Comparison of ENCODE assay signal across 8 cellular contexts in genomic region chr1:151612506-151613274, GRCh38. TPM values are rescaled to one million over a fixed set of nuclear protein-coding genes. Genes with fewer than 3 reads are reported as not detected.
DNase-seq lines count a peak whose midpoint lies in the region; ATAC-seq and TF ChIP-seq lines count a peak whose summit lies in the region.

No MANE protein-coding gene starts in this region.

- peak overlapping the region; percentile 87 for H3K27ac ChIP-seq in cingulate gyrus (ENCODE audit: low read depth, low read length)

- peak; percentile 12 for ATAC-seq in HG03064 (IDR thresholded peaks at IDR 0.05; ENCODE audit: low read depth, unreplicated experiment)
- ATAC-seq in stimulated activated memory B cell treated with anti-CD40 and anti-IgM and Interleukin-4, amounts not matched to agents 10 μg/mL and 1 μg/mL and 100 μg/mL, for 72 hours: peak; percentile 32

- no peak for TF ChIP-seq POLR2A in lower leg skin (IDR thresholded peaks at IDR 0.05)

- intact Hi-C loops in lower leg skin (cut with DNase I; ENCODE audit: low total_unique reads): no loop called here

- peak overlapping the region; percentile 94 for H3K4me3 Mint-ChIP-seq in stimulated activated memory B cell treated with anti-CD40 and anti-IgM and Interleukin-4, amounts not matched to agents 10 μg/mL and 1 μg/mL and 100 μg/mL, for 72 hours

- peaks cover 35% of the 10 kb centered on the region for H3K4me1 Mint-ChIP-seq in stimulated activated memory B cell treated with anti-CD40 and anti-IgM and Interleukin-4, amounts not matched to agents 10 μg/mL and 1 μg/mL and 100 μg/mL, for 72 hours

- no peak for TF ChIP-seq CTCF in lower leg skin (IDR thresholded peaks at IDR 0.05)

- H3K36me3 Mint-ChIP-seq in stimulated activated memory B cell treated with anti-CD40 and anti-IgM and Interleukin-4, amounts not matched to agents 10 μg/mL and 1 μg/mL and 100 μg/mL, for 72 hours: peaks cover 6% of the 10 kb centered on the region

- peaks cover 11% of the 10 kb centered on the region for H3K27me3 Mint-ChIP-seq in stimulated activated memory B cell treated with anti-CD40 and anti-IgM and Interleukin-4, amounts not matched to agents 10 μg/mL and 1 μg/mL and 100 μg/mL, for 72 hours

- 2% methylated on average over 36 to 37 of the region's 44 CpGs for WGBS in lower leg skin, 2 donors

- peak overlapping the region; percentile 86 for H3K27ac Mint-ChIP-seq in stimulated activated memory B cell treated with anti-CD40 and anti-IgM and Interleukin-4, amounts not matched to agents 10 μg/mL and 1 μg/mL and 100 μg/mL, for 72 hours

- DNase-seq in NCI-H1436 (lab: John Stamatoyannopoulos, UW): peak; percentile 9
- no peak for DNase-seq in NCI-H1436 treated with DMSO at 0.1 percent for 48 hours (lab: John Stamatoyannopoulos, UW)
- DNase-seq in T follicular helper cell (ENCODE audit: low read depth): peak; percentile 7
- peak; percentile 33 to 91 for DNase-seq in lower leg skin (ENCODE audit: low spot score in 2 of 2)
- no peak for DNase-seq in middle frontal gyrus (ENCODE audit: extremely low spot score, low spot score)

- H3K9me3 Mint-ChIP-seq in stimulated activated memory B cell treated with anti-CD40 and anti-IgM and Interleukin-4, amounts not matched to agents 10 μg/mL and 1 μg/mL and 100 μg/mL, for 72 hours: no peaks in the 10 kb centered on the region

- H3K4me3 ChIP-seq in lower leg skin (ENCODE audit: low read depth, poor library complexity, severe bottlenecking): peak overlapping the region; percentile 95

RNA-seq across cellular contexts. Expression of gene SNX27, which starts 0.8 kb away (rescaled TPM):
- total RNA-seq in lower leg skin: 10 to 100 TPM; 21.9 to 34.3 (median 26.5) TPM

Comparison
In these comparisons a context has a peak if more than half of its experiments do, and no peak if none do; other contexts are left out.
1. DNase-seq: peak in NCI-H1436 (single experiment), T follicular helper cell (single experiment) and lower leg skin (2 of 2); none in NCI-H1436 treated with DMSO at 0.1 percent for 48 hours (single experiment) and middle frontal gyrus (single experiment).